Comparison of ENCODE assay signal across 8 cellular contexts in genomic region chr4:37383579-37384229, GRCh38.
DNase-seq lines count a peak whose midpoint lies in the region; ATAC-seq, FAIRE-seq and TF ChIP-seq lines count a peak whose summit lies in the region.

No MANE protein-coding gene starts in this region.

- no peaks in the 10 kb centered on the region for H3K36me3 Mint-ChIP-seq in nephron progenitor cell (ENCODE audit: low read depth)

- peak; percentile 76 for ATAC-seq in HG02884 (IDR thresholded peaks at IDR 0.05; ENCODE audit: unreplicated experiment)

- H3K4me1 Mint-ChIP-seq in nephron progenitor cell: no peaks in the 10 kb centered on the region

- no peak overlapping the region for H3K4me3 Mint-ChIP-seq in nephron progenitor cell

- peaks cover 4% of the 10 kb centered on the region for H3K27me3 Mint-ChIP-seq in nephron progenitor cell (ENCODE audit: low read depth, poor library complexity)

- FAIRE-seq in A204.1 (lab: Jason Lieb, UNC): peak; percentile 66

- no peaks in the 10 kb centered on the region for H3K9me3 Mint-ChIP-seq in nephron progenitor cell

- peak; percentile 66 for TF ChIP-seq CTCF in nephron progenitor cell (IDR thresholded peaks at IDR 0.05)

- DNase-seq in ELF-1 (ENCODE audit: low read depth, low spot score): peak; percentile 79
- peak; percentile 36 for DNase-seq in NCI-H774 (lab: John Stamatoyannopoulos, UW)
- DNase-seq in dermis microvascular lymphatic vessel endothelial cell (ENCODE audit: low read depth in 2 of 2): peak; percentile 2 to 14
- DNase-seq in nephron progenitor cell: peak; percentile 37
- DNase-seq in NCI-H1930 (lab: John Stamatoyannopoulos, UW): no peak
- DNase-seq in stimulated activated CD4-positive, alpha-beta T cell treated with anti-CD3 and anti-CD28 coated beads, Interleukin-2, amount 100 ng/mL, for 24 hours: no peak

- H3K27ac Mint-ChIP-seq in nephron progenitor cell: no peak overlapping the region

Comparison
In these comparisons a context has a peak if more than half of its experiments do, and no peak if none do; other contexts are left out.
1. DNase-seq: peak in ELF-1 (single experiment), NCI-H774 (single experiment), dermis microvascular lymphatic vessel endothelial cell (2 of 2) and nephron progenitor cell (single experiment); none in NCI-H1930 (0 of 2) and stimulated activated CD4-positive, alpha-beta T cell treated with anti-CD3 and anti-CD28 coated beads, Interleukin-2, amount 100 ng/mL, for 24 hours (0 of 2).